In the genomic region with DNA sequence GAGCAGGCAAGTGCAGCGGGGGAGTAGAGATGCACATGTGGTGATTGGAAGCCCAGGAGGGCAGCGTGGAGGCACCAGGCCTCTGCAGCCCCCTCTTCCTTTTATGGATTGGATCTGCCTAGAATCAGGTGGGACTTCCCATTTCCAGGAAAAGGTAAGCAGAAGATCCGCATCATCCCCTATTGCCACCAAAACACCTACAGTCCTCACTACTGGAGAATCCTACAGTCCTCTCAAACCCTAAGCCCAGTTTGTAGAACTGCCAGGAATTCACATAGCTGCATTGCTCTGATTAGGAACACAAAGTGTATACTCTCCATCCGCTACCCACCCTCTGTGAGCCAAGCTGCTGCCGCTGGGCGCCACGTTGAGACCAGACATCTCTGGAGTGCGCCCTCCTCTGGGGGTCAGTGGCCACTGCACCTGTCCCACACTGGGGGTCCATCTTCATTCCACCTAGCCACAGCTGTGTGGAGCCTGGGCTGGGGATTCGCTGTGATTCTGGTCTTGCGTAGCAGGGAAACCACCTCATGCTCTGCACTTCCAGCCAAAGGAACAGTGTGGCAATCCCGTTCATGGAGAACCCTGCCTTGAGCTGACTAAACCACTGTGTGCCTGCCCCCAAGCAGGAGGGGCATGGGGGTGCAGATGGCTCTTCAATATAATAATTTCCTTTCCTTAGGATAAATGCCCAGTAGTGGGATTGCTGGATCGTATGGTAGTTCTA, we compare ENCODE assay signal across 1 cellular context.
TF ChIP-seq lines count a peak whose summit lies in the region.

No MANE protein-coding gene starts in this region.

TF ChIP-seq in HepG2, 621 proteins besides CTCF, POLR2A, EP300 and RAD21 (continued from another document):
- no peak for TF ChIP-seq ZNF138 (CRISPR knock-in tag; IDR thresholded peaks at IDR 0.05; ENCODE audit: low read depth)
- TF ChIP-seq, protein P1, sequence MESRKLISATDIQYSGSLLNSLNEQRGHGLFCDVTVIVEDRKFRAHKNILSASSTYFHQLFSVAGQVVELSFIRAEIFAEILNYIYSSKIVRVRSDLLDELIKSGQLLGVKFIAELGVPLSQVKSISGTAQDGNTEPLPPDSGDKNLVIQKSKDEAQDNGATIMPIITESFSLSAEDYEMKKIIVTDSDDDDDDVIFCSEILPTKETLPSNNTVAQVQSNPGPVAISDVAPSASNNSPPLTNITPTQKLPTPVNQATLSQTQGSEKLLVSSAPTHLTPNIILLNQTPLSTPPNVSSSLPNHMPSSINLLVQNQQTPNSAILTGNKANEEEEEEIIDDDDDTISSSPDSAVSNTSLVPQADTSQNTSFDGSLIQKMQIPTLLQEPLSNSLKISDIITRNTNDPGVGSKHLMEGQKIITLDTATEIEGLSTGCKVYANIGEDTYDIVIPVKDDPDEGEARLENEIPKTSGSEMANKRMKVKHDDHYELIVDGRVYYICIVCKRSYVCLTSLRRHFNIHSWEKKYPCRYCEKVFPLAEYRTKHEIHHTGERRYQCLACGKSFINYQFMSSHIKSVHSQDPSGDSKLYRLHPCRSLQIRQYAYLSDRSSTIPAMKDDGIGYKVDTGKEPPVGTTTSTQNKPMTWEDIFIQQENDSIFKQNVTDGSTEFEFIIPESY (CRISPR knock-in tag; IDR thresholded peaks at IDR 0.05), result peak; percentile 73
